In the genomic region with DNA sequence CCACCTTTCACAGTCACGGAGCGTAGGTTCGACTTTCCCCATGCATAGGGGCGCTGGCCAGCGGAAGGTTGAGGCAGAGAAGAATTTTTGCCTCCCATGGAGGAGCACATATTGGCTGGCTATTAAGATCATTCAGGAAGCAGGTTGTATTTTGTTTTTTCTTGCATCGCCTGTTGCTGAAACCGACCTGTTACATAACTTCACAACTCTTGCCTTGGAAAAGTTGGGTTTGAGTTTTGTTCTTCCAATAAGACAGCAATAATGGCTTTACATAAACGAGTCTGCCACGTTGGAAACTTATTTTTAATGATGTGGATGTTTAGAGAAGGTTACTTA, we compare ENCODE assay signal across 8 cellular contexts. TPM values are rescaled to one million over a fixed set of nuclear protein-coding genes. Genes with fewer than 3 reads are reported as not detected.
DNase-seq lines count a peak whose midpoint lies in the region; ATAC-seq, FAIRE-seq and TF ChIP-seq lines count a peak whose summit lies in the region.

No MANE protein-coding gene starts in this region.

- peak overlapping the region; percentile 95 for H3K4me2 ChIP-seq in HepG2 (ENCODE audit: low read depth, low read length)

- H3K4me3 ChIP-seq in cardiac muscle cell (peak overlapping the region; percentile 89), HepG2 (replicated peaks in 1 of 3; ENCODE audit: insufficient read depth in 1 of 3, low read depth in 2 of 3, low read length in 3 of 3) (peak overlapping the region; percentile 74 to 80 (median 80)), upper lobe of left lung (peak overlapping the region; percentile 73 to 92 (median 88))

- H3K4me3 Mint-ChIP-seq in activated naive CD8-positive, alpha-beta T cell treated with anti-CD3 and anti-CD28 coated beads for 36 hours: peak overlapping the region; percentile 94

- no peak overlapping the region for H2AFZ ChIP-seq in HepG2 (ENCODE audit: low read length)

- peaks cover 62% of the 10 kb centered on the region for H3K79me2 ChIP-seq in HepG2 (ENCODE audit: insufficient read depth, low read length)

- peaks cover 44% of the 10 kb centered on the region for H4K20me1 ChIP-seq in HepG2 (ENCODE audit: insufficient read depth, low read length)

- no TSS peak for BruUV-seq in HepG2 (replicated peaks; lab: Mats Ljungman, UMichigan)

- no peak for TF ChIP-seq RAD21 in HepG2 (CRISPR knock-in tag; IDR thresholded peaks at IDR 0.05)

- H3K27ac ChIP-seq in cardiac muscle cell (peak overlapping the region; percentile 69), HepG2 (ENCODE audit: extremely low read length, insufficient read depth, low read length) (peak overlapping the region; percentile 75), upper lobe of left lung (peak overlapping the region; percentile 91 to 98 (median 93))

- no peak for FAIRE-seq in HepG2 (lab: Jason Lieb, UNC)

- WGBS in HepG2 (ENCODE audit: low lambda C conversion rate): under 1% methylated on average over 8 of the region's 9 CpGs
- 3 to 4% methylated on average over 9 of the region's 9 CpGs for WGBS in upper lobe of left lung, 2 donors

- in situ Hi-C loops in HepG2 (cut with HindIII; ENCODE audit: extremely low pct_ligation_motif_present, low pct_unique_long_range_greater_than_20kb): no loop called here

- no peak for TF ChIP-seq EP300 in HepG2 (IDR thresholded peaks at IDR 0.05; ENCODE audit: low read depth in 2 of 2, low read length in 2 of 2)
- TF ChIP-seq EP300 in HepG2 (CRISPR knock-in tag; IDR thresholded peaks at IDR 0.05; ENCODE audit: borderline replicate concordance): no peak
- no peak for TF ChIP-seq EP300 in upper lobe of left lung (IDR thresholded peaks at IDR 0.05)

- DNase-seq in cardiac muscle cell (ENCODE audit: low read depth in 1 of 2, low spot score in 1 of 2) (no peak), left cardiac atrium (no peak), HepG2 (ENCODE audit: low spot score) (no peak), upper lobe of left lung (no peak), SHP77 treated with DMSO at 0.1 percent for 48 hours (lab: John Stamatoyannopoulos, UW) (no peak), NCI-H82 treated with DMSO at 0.1 percent for 48 hours (lab: John Stamatoyannopoulos, UW; ENCODE audit: unreplicated experiment) (no peak)
- DNase-seq in activated naive CD8-positive, alpha-beta T cell treated with anti-CD3 and anti-CD28 coated beads for 36 hours: no peak

- peak overlapping the region; percentile 96 for H3K9ac ChIP-seq in HepG2 (ENCODE audit: insufficient read depth, low read depth, low read length)

- H3K9me3 ChIP-seq in cardiac muscle cell (ENCODE audit: low read depth): no peaks in the 10 kb centered on the region
- H3K9me3 ChIP-seq in HepG2 (ENCODE audit: low read length): no peaks in the 10 kb centered on the region
- no peaks in the 10 kb centered on the region for H3K9me3 ChIP-seq in upper lobe of left lung

- peak overlapping the region; percentile 94 for H3K27ac Mint-ChIP-seq in activated naive CD8-positive, alpha-beta T cell treated with anti-CD3 and anti-CD28 coated beads for 36 hours

- TF ChIP-seq CTCF in cardiac muscle cell (IDR thresholded peaks at IDR 0.05; ENCODE audit: low read depth, low read length): no peak
- no peak for TF ChIP-seq CTCF in HepG2 (CRISPR knock-in tag; IDR thresholded peaks at IDR 0.05)
- no peak for TF ChIP-seq CTCF in upper lobe of left lung (IDR thresholded peaks at IDR 0.05)

- no peaks in the 10 kb centered on the region for H3K27me3 Mint-ChIP-seq in activated naive CD8-positive, alpha-beta T cell treated with anti-CD3 and anti-CD28 coated beads for 36 hours

- POLR2A ChIA-PET in HepG2 (lab: Yijun Ruan, JAX): interaction anchor here (1.2 to 2.4 kb wide), 3 partner anchors 8 to 275 kb away, joined by 3 to 23 read pairs (median 10); no protein-coding TSS in a partner anchor

- H3K36me3 ChIP-seq in cardiac muscle cell: no peaks in the 10 kb centered on the region
- H3K36me3 ChIP-seq in HepG2 (replicated peaks in 1 of 2; ENCODE audit: control insufficient read depth in 1 of 2, insufficient read depth in 2 of 2, low read length in 2 of 2): peaks cover 0 to 25% of the 10 kb centered on the region in 2 experiments; a peak in 3 of 5 replicates
- peaks cover 0 to 10% (median 3%) of the 10 kb centered on the region in 4 donors for H3K36me3 ChIP-seq in upper lobe of left lung

- peaks cover 19% of the 10 kb centered on the region for H3K4me1 ChIP-seq in cardiac muscle cell (ENCODE audit: low read depth)
- H3K4me1 ChIP-seq in HepG2 (ENCODE audit: insufficient read depth, low read length): peaks cover 56% of the 10 kb centered on the region
- peaks cover 34 to 61% (median 49%) of the 10 kb centered on the region in 4 donors for H3K4me1 ChIP-seq in upper lobe of left lung

- H3K9me3 Mint-ChIP-seq in activated naive CD8-positive, alpha-beta T cell treated with anti-CD3 and anti-CD28 coated beads for 36 hours: no peaks in the 10 kb centered on the region

- intact Hi-C loops in left cardiac atrium (cut with DNase I): loop anchor here in 1 of 2 donors (10.0 kb wide), 1 partner anchor 148 kb away; a partner anchor contains a TSS
- intact Hi-C loops in HepG2 (cut with micrococcal nuclease; ENCODE audit: unreplicated experiment): loop anchor here (5.0 kb wide), 1 partner anchor 36 kb away; no protein-coding TSS in a partner anchor

- CTCF ChIA-PET in HepG2 (lab: Yijun Ruan, JAX; ENCODE audit: low intra/inter-chr PET ratio, low total read pairs): no interaction called here

- ATAC-seq in left cardiac atrium (no peak), HepG2 (no peak), upper lobe of left lung (ENCODE audit: low FRiP score in 2 of 2) (no peak), GM18870 (IDR thresholded peaks at IDR 0.05; ENCODE audit: unreplicated experiment) (no peak)

- peaks cover 42% of the 10 kb centered on the region for H3K4me1 Mint-ChIP-seq in activated naive CD8-positive, alpha-beta T cell treated with anti-CD3 and anti-CD28 coated beads for 36 hours

- TF ChIP-seq POLR2A in HepG2 (IDR thresholded peaks at IDR 0.05; ENCODE audit: insufficient read depth in 1 of 2, low read depth in 2 of 2, low read length in 2 of 2): no peak
- no peak for TF ChIP-seq POLR2A in upper lobe of left lung (IDR thresholded peaks at IDR 0.05)

- peaks cover 9% of the 10 kb centered on the region for H3K27me3 ChIP-seq in cardiac muscle cell
- peaks cover 0 to 1% of the 10 kb centered on the region in 2 experiments; a peak in 1 of 5 replicates for H3K27me3 ChIP-seq in HepG2 (ENCODE audit: control insufficient read depth in 1 of 2, insufficient read depth in 2 of 2, low read length in 2 of 2)
- H3K27me3 ChIP-seq in upper lobe of left lung: no peaks in the 10 kb centered on the region

- peaks cover 48% of the 10 kb centered on the region for H3K36me3 Mint-ChIP-seq in activated naive CD8-positive, alpha-beta T cell treated with anti-CD3 and anti-CD28 coated beads for 36 hours

RNA-seq across cellular contexts. Expression of a gene that starts 1.4 kb away (rescaled TPM):
- 77.5 and 121 TPM in 2 replicates for total RNA-seq in cardiac muscle cell
- polyA plus RNA-seq in cardiac muscle cell: 36.4 and 37.7 TPM in 2 replicates
- total RNA-seq in left cardiac atrium: 10 to 100 TPM; 33.9 to 41.1 TPM
- total RNA-seq in activated naive CD8-positive, alpha-beta T cell treated with anti-CD3 and anti-CD28 coated beads for 36 hours: 10 to 100 TPM; 78.9 to 84.6 TPM
- 37.3 and 41.8 TPM in 2 replicates for total RNA-seq in HepG2 (2016; rRNA removed; fragmentation: Illumina TruSeq; extraction: Trizol)
- total RNA-seq in HepG2 (2016; cell fraction: cytosol; rRNA removed; fragmentation: Illumina TruSeq; extraction: Trizol; ENCODE audit: low read depth): 12.2 and 13.8 TPM in 2 replicates
- 29.5 and 44.5 TPM in 2 replicates for total RNA-seq in HepG2 (2016; cell fraction: insoluble cytoplasmic fraction; rRNA removed; fragmentation: Illumina TruSeq; extraction: Trizol)
- 18.3 and 21.1 TPM in 2 replicates for total RNA-seq in HepG2 (2016; cell fraction: membrane; rRNA removed; fragmentation: Illumina TruSeq; extraction: Trizol)
- 36.9 and 43.6 TPM in 2 replicates for total RNA-seq in HepG2 (2016; cell fraction: nucleus; rRNA removed; fragmentation: Illumina TruSeq; extraction: Trizol)
- 16.9 and 23.1 TPM in 2 replicates for polyA plus RNA-seq in HepG2 (2011; rRNA removed)
- polyA plus RNA-seq in HepG2 (2011; cell fraction: cytosol; rRNA removed): 11.8 and 14.9 TPM in 2 replicates
- polyA plus RNA-seq in HepG2 (2011; cell fraction: nucleus; rRNA removed): 81.5 and 87.6 TPM in 2 replicates
- polyA plus RNA-seq in HepG2 (2012): 32.0 and 33.3 TPM in 2 replicates
- 5.5 and 6.1 TPM in 2 replicates for polyA plus RNA-seq in HepG2 (2016; cell fraction: cytosol; fragmentation: Illumina TruSeq; extraction: Trizol; ENCODE audit: low read depth)
- 29.2 and 42.1 TPM in 2 replicates for polyA plus RNA-seq in HepG2 (2016; cell fraction: insoluble cytoplasmic fraction; fragmentation: Illumina TruSeq; extraction: Trizol; ENCODE audit: low read depth)
- 9.6 and 10.6 TPM in 2 replicates for polyA plus RNA-seq in HepG2 (2016; cell fraction: membrane; fragmentation: Illumina TruSeq; extraction: Trizol; ENCODE audit: low read depth)
- 67.1 and 73.6 TPM in 2 replicates for polyA plus RNA-seq in HepG2 (2016; cell fraction: nucleus; fragmentation: Illumina TruSeq; extraction: Trizol; ENCODE audit: insufficient read depth, low read depth)
- 65.4 and 85.0 TPM in 2 replicates for polyA minus RNA-seq in HepG2 (2011; rRNA and poly(A)+ RNA removed; ENCODE audit: low replicate concordance)
- polyA minus RNA-seq in HepG2 (2011; cell fraction: cytosol; rRNA and poly(A)+ RNA removed): 39.4 and 46.0 TPM in 2 replicates
- 47.6 and 69.0 TPM in 2 replicates for polyA minus RNA-seq in HepG2 (2011; cell fraction: nucleus; rRNA and poly(A)+ RNA removed)
- total RNA-seq in upper lobe of left lung: 100 to 1,000 TPM in 2 of 6 donors, 10 to 100 TPM in 4; 68.9 to 157 (median 86.3) TPM

RNA-seq across cellular contexts. Expression of a gene that starts 42.0 kb away (rescaled TPM):
- total RNA-seq in cardiac muscle cell (0.07 and 0.09 TPM in 2 replicates), left cardiac atrium (1 to 10 TPM; 6.5 to 9.8 TPM), HepG2 (2016; rRNA removed; fragmentation: Illumina TruSeq; extraction: Trizol) (0.04 TPM in 1 of 2 replicates, not detected in the other), upper lobe of left lung (1 to 10 TPM in 4 of 6 donors, not detected in 2; 1.8 to 8.5 (median 4.3) TPM)
- polyA plus RNA-seq in cardiac muscle cell (0.46 TPM in 1 of 2 replicates, not detected in the other), HepG2 (2011; rRNA removed) (0.13 and 0.16 TPM in 2 replicates)
- total RNA-seq in activated naive CD8-positive, alpha-beta T cell treated with anti-CD3 and anti-CD28 coated beads for 36 hours: not detected
- total RNA-seq in HepG2 (2016; cell fraction: cytosol; rRNA removed; fragmentation: Illumina TruSeq; extraction: Trizol; ENCODE audit: low read depth): not detected in 2 replicates
- total RNA-seq in HepG2 (2016; cell fraction: insoluble cytoplasmic fraction; rRNA removed; fragmentation: Illumina TruSeq; extraction: Trizol): 0.04 TPM in 1 of 2 replicates, not detected in the other
- total RNA-seq in HepG2 (2016; cell fraction: membrane; rRNA removed; fragmentation: Illumina TruSeq; extraction: Trizol): not detected in 2 replicates
- not detected in 2 replicates for total RNA-seq in HepG2 (2016; cell fraction: nucleus; rRNA removed; fragmentation: Illumina TruSeq; extraction: Trizol)
- 0.16 and 0.19 TPM in 2 replicates for polyA plus RNA-seq in HepG2 (2011; cell fraction: cytosol; rRNA removed)
- 0.23 and 0.37 TPM in 2 replicates for polyA plus RNA-seq in HepG2 (2011; cell fraction: nucleus; rRNA removed)
- polyA plus RNA-seq in HepG2 (2012): 0.36 and 0.49 TPM in 2 replicates
- not detected in 2 replicates for polyA plus RNA-seq in HepG2 (2016; cell fraction: cytosol; fragmentation: Illumina TruSeq; extraction: Trizol; ENCODE audit: low read depth)
- polyA plus RNA-seq in HepG2 (2016; cell fraction: insoluble cytoplasmic fraction; fragmentation: Illumina TruSeq; extraction: Trizol; ENCODE audit: low read depth): not detected in 2 replicates
- 0.08 TPM in 1 of 2 replicates, not detected in the other for polyA plus RNA-seq in HepG2 (2016; cell fraction: membrane; fragmentation: Illumina TruSeq; extraction: Trizol; ENCODE audit: low read depth)
- polyA plus RNA-seq in HepG2 (2016; cell fraction: nucleus; fragmentation: Illumina TruSeq; extraction: Trizol; ENCODE audit: insufficient read depth, low read depth): 0.31 and 0.66 TPM in 2 replicates
- polyA minus RNA-seq in HepG2 (2011; rRNA and poly(A)+ RNA removed; ENCODE audit: low replicate concordance): not detected in 2 replicates
- not detected in 2 replicates for polyA minus RNA-seq in HepG2 (2011; cell fraction: cytosol; rRNA and poly(A)+ RNA removed)
- not detected in 2 replicates for polyA minus RNA-seq in HepG2 (2011; cell fraction: nucleus; rRNA and poly(A)+ RNA removed)
